11 cellular contexts compared by ENCODE assay signal in the genomic region with DNA sequence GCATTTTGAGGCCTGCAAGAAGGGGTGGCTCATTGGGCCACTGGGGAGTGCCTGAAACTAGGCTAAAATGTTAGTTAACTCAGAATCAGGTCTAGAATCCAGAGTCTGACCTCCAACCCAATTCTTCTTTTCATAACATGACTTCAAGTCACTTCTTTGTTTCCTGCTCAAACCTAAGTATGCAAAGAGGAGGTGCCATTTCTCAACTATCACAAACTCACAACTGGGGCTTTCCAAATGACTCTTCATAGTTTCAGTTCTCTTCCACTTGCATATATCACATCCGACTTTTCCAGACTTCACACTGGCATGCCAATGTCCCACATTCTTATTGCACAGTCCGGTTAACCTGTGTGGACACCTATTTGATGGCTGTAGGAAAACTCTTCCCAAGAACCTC.
DNase-seq lines count a peak whose midpoint lies in the region; ATAC-seq and TF ChIP-seq lines count a peak whose summit lies in the region.
"Had no signal": no experiment of that assay in that cellular context is flagged by ENCODE, and none has a peak within 500 bp of the region (broad histone marks: within the 10 kb centered on the region; RNA-seq: fewer than 3 reads in every experiment).

No MANE protein-coding gene starts in this region.

- H3K79me2 ChIP-seq in MM.1S (ENCODE audit: low read length), result no peaks in the 10 kb centered on the region

- TF ChIP-seq CTCF in GM13976 (IDR thresholded peaks at IDR 0.05; ENCODE audit: borderline replicate concordance, control extremely low read depth, extremely low read depth, insufficient read depth, missing control alignments) (no peak), MM.1S (IDR thresholded peaks at IDR 0.05; ENCODE audit: low read length) (no peak), lower lobe of right lung (IDR thresholded peaks at IDR 0.05) (no peak)

- H2AFZ ChIP-seq in MM.1S (ENCODE audit: low read length), result no peak overlapping the region

- H3K4me1 ChIP-seq in MM.1S (ENCODE audit: low read length) (peaks cover 10% of the 10 kb centered on the region), lower lobe of right lung (no peaks in the 10 kb centered on the region)

- H3K4me3 ChIP-seq in MM.1S (ENCODE audit: low read length) (no peak overlapping the region), lower lobe of right lung (no peak overlapping the region)
- H3K4me3 ChIP-seq: BLaER1 treated with 17β-estradiol and CSF1 and Interleukin-3, amounts not matched to agents 10 nM and 100 nM had no signal

- H3K36me3 ChIP-seq in MM.1S (replicated peaks; ENCODE audit: insufficient read depth, low read length) (no peaks in the 10 kb centered on the region), lower lobe of right lung (no peaks in the 10 kb centered on the region)

- no peaks in the 10 kb centered on the region for H3K9me2 ChIP-seq in MM.1S (replicated peaks; ENCODE audit: insufficient read depth, low read length)

- peak overlapping the region; percentile 23; the same call in 1 of the 2 replicates for H3K4me2 ChIP-seq in MM.1S (ENCODE audit: low read depth, low read length)

- in situ Hi-C loops in GM13976 (cut with MboI; ENCODE audit: low sequenced_read_pairs, unreplicated experiment), result no loop called here

- H3K9ac ChIP-seq in MM.1S (ENCODE audit: low read length), result no peak overlapping the region
- H3K9ac ChIP-seq: BLaER1 treated with 17β-estradiol and CSF1 and Interleukin-3, amounts not matched to agents 10 nM and 100 nM had no signal

- intact Hi-C loops in lower lobe of right lung (cut with DNase I), result no loop called here

- peak; percentile 42 for DNase-seq in GM13976 (ENCODE audit: low spot score)
- DNase-seq in MM.1S, result peak; percentile 76
- DNase-seq in AG20443 (ENCODE audit: low spot score), result no peak
- no peak for DNase-seq in AML-193 (lab: John Stamatoyannopoulos, UW)
- no peak for DNase-seq in lower lobe of right lung
- no peak for DNase-seq in globus pallidus (ENCODE audit: low spot score)
- DNase-seq: activated naive CD4-positive, alpha-beta T cell treated with anti-CD3 and anti-CD28 coated beads, Interleukin-2, amount 10 ng/mL, durations not matched to agents 7 days and 5 days; effector memory CD4-positive, alpha-beta T cell had no signal

- H3K9me3 ChIP-seq in MM.1S (replicated peaks; ENCODE audit: insufficient read depth, low read length) (no peaks in the 10 kb centered on the region), lower lobe of right lung (no peaks in the 10 kb centered on the region)

- H3K27ac ChIP-seq in MM.1S (ENCODE audit: low read length) (peak overlapping the region; percentile 54; the same call in 1 of the 2 replicates), lower lobe of right lung (no peak overlapping the region)

- no peaks in the 10 kb centered on the region; the same call in 1 of the 2 replicates for H3F3A ChIP-seq in MM.1S (ENCODE audit: insufficient read depth, low read length)

- no peaks in the 10 kb centered on the region for H3K27me3 ChIP-seq in MM.1S (replicated peaks; ENCODE audit: insufficient read depth, low read length)
- no peaks in the 10 kb centered on the region for H3K27me3 ChIP-seq in lower lobe of right lung (ENCODE audit: low read depth)
- H3K27me3 ChIP-seq: BLaER1 treated with 17β-estradiol and CSF1 and Interleukin-3, amounts not matched to agents 10 nM and 100 nM had no signal

- H4K20me1 ChIP-seq in MM.1S (ENCODE audit: insufficient read depth, low read length), result no peaks in the 10 kb centered on the region

- ATAC-seq in GM19397 (IDR thresholded peaks at IDR 0.05; ENCODE audit: unreplicated experiment), result peak; percentile 86
- ATAC-seq in HG02885 (IDR thresholded peaks at IDR 0.05; ENCODE audit: poor library complexity, unreplicated experiment), result peak; percentile 96
- ATAC-seq in lower lobe of right lung, result no peak

Comparison
In these comparisons a context has a peak if more than half of its experiments do, and no peak if none do; other contexts are left out.
1. DNase-seq: peak in GM13976 (single experiment) and MM.1S (single experiment); none in AG20443 (single experiment), AML-193 (0 of 2), lower lobe of right lung (single experiment) and globus pallidus (single experiment).
2. ATAC-seq: peak in GM19397 (single experiment) and HG02885 (single experiment); none in lower lobe of right lung (0 of 2).